Comparison of ENCODE assay signal across 1 cellular context in the genomic region with DNA sequence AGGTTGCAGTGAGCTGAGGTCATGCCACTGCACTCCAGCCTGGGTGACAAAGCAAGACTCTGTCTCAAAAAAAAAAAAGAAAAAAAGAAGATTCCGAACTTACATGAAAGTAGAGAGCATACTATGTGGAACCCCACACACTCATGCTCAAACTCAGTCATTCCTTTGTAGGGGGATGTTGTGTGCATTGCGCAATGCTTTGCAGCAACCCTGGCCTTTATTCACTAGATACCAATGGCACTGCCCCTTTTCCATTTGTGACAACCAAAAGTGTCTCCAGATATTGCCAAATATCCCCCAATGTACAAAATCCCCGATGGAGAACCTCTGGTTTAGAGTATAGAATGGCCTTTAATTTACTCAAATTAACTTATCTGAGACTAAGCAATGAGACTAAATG.
TF ChIP-seq lines count a peak whose summit lies in the region.

No MANE protein-coding gene starts in this region.

TF ChIP-seq in K562, 482 proteins besides CTCF, POLR2A, EP300 and RAD21 (continued from another document):
- TF ChIP-seq, protein P1, sequence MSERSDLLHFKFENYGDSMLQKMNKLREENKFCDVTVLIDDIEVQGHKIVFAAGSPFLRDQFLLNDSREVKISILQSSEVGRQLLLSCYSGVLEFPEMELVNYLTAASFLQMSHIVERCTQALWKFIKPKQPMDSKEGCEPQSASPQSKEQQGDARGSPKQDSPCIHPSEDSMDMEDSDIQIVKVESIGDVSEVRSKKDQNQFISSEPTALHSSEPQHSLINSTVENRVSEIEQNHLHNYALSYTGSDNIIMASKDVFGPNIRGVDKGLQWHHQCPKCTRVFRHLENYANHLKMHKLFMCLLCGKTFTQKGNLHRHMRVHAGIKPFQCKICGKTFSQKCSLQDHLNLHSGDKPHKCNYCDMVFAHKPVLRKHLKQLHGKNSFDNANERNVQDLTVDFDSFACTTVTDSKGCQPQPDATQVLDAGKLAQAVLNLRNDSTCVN (CRISPR knock-in tag; IDR thresholded peaks at IDR 0.05) = no peak
- TF ChIP-seq, protein P2, sequence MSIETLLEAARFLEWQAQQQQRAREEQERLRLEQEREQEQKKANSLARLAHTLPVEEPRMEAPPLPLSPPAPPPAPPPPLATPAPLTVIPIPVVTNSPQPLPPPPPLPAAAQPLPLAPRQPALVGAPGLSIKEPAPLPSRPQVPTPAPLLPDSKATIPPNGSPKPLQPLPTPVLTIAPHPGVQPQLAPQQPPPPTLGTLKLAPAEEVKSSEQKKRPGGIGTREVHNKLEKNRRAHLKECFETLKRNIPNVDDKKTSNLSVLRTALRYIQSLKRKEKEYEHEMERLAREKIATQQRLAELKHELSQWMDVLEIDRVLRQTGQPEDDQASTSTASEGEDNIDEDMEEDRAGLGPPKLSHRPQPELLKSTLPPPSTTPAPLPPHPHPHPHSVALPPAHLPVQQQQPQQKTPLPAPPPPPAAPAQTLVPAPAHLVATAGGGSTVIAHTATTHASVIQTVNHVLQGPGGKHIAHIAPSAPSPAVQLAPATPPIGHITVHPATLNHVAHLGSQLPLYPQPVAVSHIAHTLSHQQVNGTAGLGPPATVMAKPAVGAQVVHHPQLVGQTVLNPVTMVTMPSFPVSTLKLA (conservative IDR thresholded peaks at IDR 0.05) = no peak
- TF ChIP-seq, protein P3, sequence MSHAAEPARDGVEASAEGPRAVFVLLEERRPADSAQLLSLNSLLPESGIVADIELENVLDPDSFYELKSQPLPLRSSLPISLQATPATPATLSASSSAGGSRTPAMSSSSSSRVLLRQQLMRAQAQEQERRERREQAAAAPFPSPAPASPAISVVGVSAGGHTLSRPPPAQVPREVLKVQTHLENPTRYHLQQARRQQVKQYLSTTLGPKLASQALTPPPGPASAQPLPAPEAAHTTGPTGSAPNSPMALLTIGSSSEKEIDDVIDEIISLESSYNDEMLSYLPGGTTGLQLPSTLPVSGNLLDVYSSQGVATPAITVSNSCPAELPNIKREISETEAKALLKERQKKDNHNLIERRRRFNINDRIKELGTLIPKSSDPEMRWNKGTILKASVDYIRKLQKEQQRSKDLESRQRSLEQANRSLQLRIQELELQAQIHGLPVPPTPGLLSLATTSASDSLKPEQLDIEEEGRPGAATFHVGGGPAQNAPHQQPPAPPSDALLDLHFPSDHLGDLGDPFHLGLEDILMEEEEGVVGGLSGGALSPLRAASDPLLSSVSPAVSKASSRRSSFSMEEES (CRISPR knock-in tag; IDR thresholded peaks at IDR 0.05) = no peak
- TF ChIP-seq ZNF184 (CRISPR knock-in tag; IDR thresholded peaks at IDR 0.05) (no peak), ZNF121 (CRISPR knock-in tag; conservative IDR thresholded peaks at IDR 0.05) (no peak), L3MBTL2 (IDR thresholded peaks at IDR 0.05) (no peak), TEAD1 (CRISPR knock-in tag; IDR thresholded peaks at IDR 0.05) (no peak)
- TF ChIP-seq, protein P4, sequence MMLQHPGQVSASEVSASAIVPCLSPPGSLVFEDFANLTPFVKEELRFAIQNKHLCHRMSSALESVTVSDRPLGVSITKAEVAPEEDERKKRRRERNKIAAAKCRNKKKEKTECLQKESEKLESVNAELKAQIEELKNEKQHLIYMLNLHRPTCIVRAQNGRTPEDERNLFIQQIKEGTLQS (IDR thresholded peaks at IDR 0.05) = no peak
- TF ChIP-seq, protein P4 (CRISPR knock-in tag; conservative IDR thresholded peaks at IDR 0.05) = no peak
